ENCODE assay signal across 14 cellular contexts in the genomic region with DNA sequence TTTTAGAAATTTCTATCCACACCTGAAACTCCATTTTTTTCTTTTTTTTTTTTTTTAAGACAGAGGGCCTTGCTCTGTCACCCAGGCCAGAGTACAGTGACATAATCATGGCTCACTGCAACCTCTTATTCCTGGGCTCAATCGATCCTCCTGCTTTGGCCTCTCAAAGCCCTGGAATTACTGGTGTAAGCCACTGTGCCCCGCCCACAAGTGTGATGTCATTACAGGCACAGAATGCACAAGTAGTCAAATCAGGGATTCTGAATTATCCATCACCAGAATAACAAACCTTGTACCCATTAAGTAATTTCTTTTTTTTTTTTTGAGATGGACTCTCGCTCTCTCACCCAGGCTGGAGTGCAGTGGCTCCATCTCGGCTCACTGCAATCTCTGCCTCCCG. TPM values are rescaled to one million over a fixed set of nuclear protein-coding genes. Genes with fewer than 3 reads are reported as not detected.
A peak's percentile ranks its signal among the peaks of the same experiment; 100 is the strongest.
DNase-seq lines count a peak whose midpoint lies in the region; ATAC-seq, FAIRE-seq and TF ChIP-seq lines count a peak whose summit lies in the region.
"Had no signal": no experiment of that assay in that cellular context is flagged by ENCODE, and none has a peak within 500 bp of the region (broad histone marks: within the 10 kb centered on the region; RNA-seq: fewer than 3 reads in every experiment).

No MANE protein-coding gene starts in this region.

- H3K27ac ChIP-seq in IMR-90 (ENCODE audit: insufficient read depth, low read length) (no peak overlapping the region), astrocyte (ENCODE audit: low read depth, low read length) (no peak overlapping the region), gastrocnemius medialis (peak overlapping the region in 3 of 4 donors; percentile 94 to 98 (median 96))
- H3K27ac ChIP-seq: SJCRH30 had no signal

- dilution Hi-C loops in IMR-90 (cut with HindIII; ENCODE audit: low sequenced_read_pairs, unreplicated experiment) = no loop called here

- FAIRE-seq in astrocyte (lab: Jason Lieb, UNC) = no peak

- no peaks in the 10 kb centered on the region for H3K27me3 Mint-ChIP-seq in natural killer cell treated with Interleukin-12 subunit alpha and Interleukin-12 subunit beta and Interleukin-15 and Interleukin-18, amount 100 ng/mL, for 72 hours
- H3K27me3 Mint-ChIP-seq in natural killer cell (ENCODE audit: low read depth in 2 of 2) = no peaks in the 10 kb centered on the region
- H3K27me3 Mint-ChIP-seq in astrocyte (ENCODE audit: low read depth, unreplicated experiment) = peaks cover 2% of the 10 kb centered on the region
- H3K27me3 Mint-ChIP-seq: stimulated activated naive B cell treated with anti-CD40 and anti-IgM and Interleukin-4, amounts not matched to agents 10 μg/mL and 1 μg/mL and 100 μg/mL, for 72 hours had no signal

- H3K79me1 ChIP-seq in IMR-90 (ENCODE audit: low read depth in 1 of 2, low read length in 2 of 2) = peaks cover 12 to 63% of the 10 kb centered on the region in 2 experiments; a peak in 3 of 4 replicates

- H2BK20ac ChIP-seq in IMR-90 (ENCODE audit: low read depth, low read length) = no peak overlapping the region

- in situ Hi-C loops in IMR-90 (cut with MboI; ENCODE audit: low sequenced_read_pairs) = no loop called here
- in situ Hi-C loops in gastrocnemius medialis (cut with MboI; ENCODE audit: low sequenced_read_pairs in 4 of 4) = no loop called here

- H3K4me3 ChIP-seq in IMR-90 (ENCODE audit: insufficient read depth, low read depth, low read length) (no peak overlapping the region), astrocyte (ENCODE audit: insufficient read depth, low read depth, low read length) (no peak overlapping the region), gastrocnemius medialis (no peak overlapping the region)
- H3K4me3 ChIP-seq: SJCRH30 had no signal

- no peak overlapping the region for H3K18ac ChIP-seq in IMR-90 (ENCODE audit: low read depth, low read length)

- H3K27me3 ChIP-seq in IMR-90 (ENCODE audit: control insufficient read depth, insufficient read depth, low read length) (no peaks in the 10 kb centered on the region), astrocyte (ENCODE audit: insufficient read depth, low read length) (no peaks in the 10 kb centered on the region), gastrocnemius medialis (no peaks in the 10 kb centered on the region)
- H3K27me3 ChIP-seq: esophagus squamous epithelium, SJCRH30 had no signal

- H3K27ac Mint-ChIP-seq in natural killer cell treated with Interleukin-12 subunit alpha and Interleukin-12 subunit beta and Interleukin-15 and Interleukin-18, amount 100 ng/mL, for 72 hours = peak overlapping the region in 1 of 2 donors; percentile 93
- H3K27ac Mint-ChIP-seq in natural killer cell = peak overlapping the region in 1 of 2 donors; percentile 98
- H3K27ac Mint-ChIP-seq in astrocyte (ENCODE audit: unreplicated experiment) = no peak overlapping the region

- CTCF ChIA-PET in IMR-90 (lab: Yijun Ruan, JAX) = interaction anchor here (1.0 kb wide), 1 partner anchor 28 kb away, joined by 3 read pairs; the partner anchor contains the start of gene SLC26A6

- H2AK9ac ChIP-seq in IMR-90 (replicated peaks; ENCODE audit: low read depth, low read length, poor library complexity) = no peak overlapping the region

- H3K4me3 Mint-ChIP-seq in natural killer cell treated with Interleukin-12 subunit alpha and Interleukin-12 subunit beta and Interleukin-15 and Interleukin-18, amount 100 ng/mL, for 72 hours = peak overlapping the region; percentile 94
- H3K4me3 Mint-ChIP-seq in natural killer cell (no peak overlapping the region), astrocyte (ENCODE audit: unreplicated experiment) (no peak overlapping the region)

- no peak overlapping the region for H2BK15ac ChIP-seq in IMR-90 (ENCODE audit: low read depth, low read length)

- POLR2A ChIA-PET in IMR-90 (lab: Charles Lee; ENCODE audit: unreplicated experiment) = no interaction called here

- peaks cover 38% of the 10 kb centered on the region for H3K36me3 ChIP-seq in IMR-90 (ENCODE audit: control insufficient read depth, insufficient read depth, low read length)
- H3K36me3 ChIP-seq in astrocyte (ENCODE audit: insufficient read depth, low read length) = peaks cover 36% of the 10 kb centered on the region
- peaks cover 0 to 58% of the 10 kb centered on the region in 2 donors for H3K36me3 ChIP-seq in gastrocnemius medialis

- H3K9me3 ChIP-seq in IMR-90 (ENCODE audit: control insufficient read depth, insufficient read depth, low read length) (no peaks in the 10 kb centered on the region), astrocyte (ENCODE audit: insufficient read depth, low read depth, low read length) (no peaks in the 10 kb centered on the region), gastrocnemius medialis (no peaks in the 10 kb centered on the region)
- H3K9me3 ChIP-seq: esophagus squamous epithelium, SJCRH30 had no signal

- H3K56ac ChIP-seq in IMR-90 (ENCODE audit: extremely low read depth, insufficient read depth, low read length) = no peak overlapping the region

- no peak overlapping the region for H3K14ac ChIP-seq in IMR-90 (replicated peaks; ENCODE audit: low read depth, low read length)

- no peak overlapping the region for H2BK5ac ChIP-seq in IMR-90 (ENCODE audit: low read depth, low read length, poor library complexity, severe bottlenecking)

- no peaks in the 10 kb centered on the region for H3K9me3 Mint-ChIP-seq in natural killer cell treated with Interleukin-12 subunit alpha and Interleukin-12 subunit beta and Interleukin-15 and Interleukin-18, amount 100 ng/mL, for 72 hours
- H3K9me3 Mint-ChIP-seq in natural killer cell (no peaks in the 10 kb centered on the region), astrocyte (ENCODE audit: unreplicated experiment) (no peaks in the 10 kb centered on the region)
- H3K9me3 Mint-ChIP-seq: stimulated activated naive B cell treated with anti-CD40 and anti-IgM and Interleukin-4, amounts not matched to agents 10 μg/mL and 1 μg/mL and 100 μg/mL, for 72 hours had no signal

- ATAC-seq in natural killer cell treated with Interleukin-12 subunit alpha and Interleukin-12 subunit beta and Interleukin-15 and Interleukin-18, amount 100 ng/mL, for 72 hours = no peak
- ATAC-seq in natural killer cell = no peak
- ATAC-seq in IMR-90 (ENCODE audit: low read depth) = no peak
- ATAC-seq in gastrocnemius medialis = no peak
- no peak for ATAC-seq in GM18511 (IDR thresholded peaks at IDR 0.05; ENCODE audit: unreplicated experiment)
- ATAC-seq: stimulated activated naive B cell treated with anti-CD40 and anti-IgM and Interleukin-4, amounts not matched to agents 10 μg/mL and 1 μg/mL and 100 μg/mL, for 72 hours had no signal

- no peak overlapping the region for H2BK120ac ChIP-seq in IMR-90 (ENCODE audit: low read depth, low read length)

- H3K4me1 ChIP-seq in IMR-90 (ENCODE audit: control insufficient read depth, insufficient read depth, low read length) (peaks cover 4% of the 10 kb centered on the region), astrocyte (ENCODE audit: insufficient read depth, low read length) (peaks cover 9% of the 10 kb centered on the region), gastrocnemius medialis (peaks cover 21% of the 10 kb centered on the region in 2 donors)

- TF ChIP-seq CTCF in natural killer cell (IDR thresholded peaks at IDR 0.05) (no peak), IMR-90 (conservative IDR thresholded peaks at IDR 0.05; ENCODE audit: low read depth, low read length) (no peak), astrocyte (IDR thresholded peaks at IDR 0.05; ENCODE audit: insufficient read depth, low read depth, low read length) (no peak), gastrocnemius medialis (IDR thresholded peaks at IDR 0.05 in 4 of 5, conservative IDR thresholded peaks at IDR 0.05 in 1 of 5) (no peak)

- peaks cover 4% of the 10 kb centered on the region for H3K9me1 ChIP-seq in IMR-90 (ENCODE audit: insufficient read depth, low read length)

- intact Hi-C loops in natural killer cell (cut with micrococcal nuclease) (no loop called here), IMR-90 (cut with micrococcal nuclease) (no loop called here), gastrocnemius medialis (cut with DNase I; ENCODE audit: low total_unique reads) (loop anchor here (5.0 kb wide), 1 partner anchor 140 kb away; a partner anchor contains a TSS)

- no peak for TF ChIP-seq RAD21 in IMR-90 (IDR thresholded peaks at IDR 0.05; ENCODE audit: low read length)

- H3K4me1 Mint-ChIP-seq in natural killer cell treated with Interleukin-12 subunit alpha and Interleukin-12 subunit beta and Interleukin-15 and Interleukin-18, amount 100 ng/mL, for 72 hours (ENCODE audit: low read depth in 2 of 2) = peaks cover 13 to 18% of the 10 kb centered on the region in 2 donors
- H3K4me1 Mint-ChIP-seq in natural killer cell (peaks cover 6 to 21% of the 10 kb centered on the region in 2 donors), astrocyte (ENCODE audit: low read depth, unreplicated experiment) (peaks cover 8% of the 10 kb centered on the region)

- no TSS peak for BruUV-seq in IMR-90 (replicated peaks; lab: Mats Ljungman, UMichigan)

- 100% methylated on average over 2 of the region's 5 CpGs; no CpG with 5 or more reads in 1 of the 2 experiments for WGBS in IMR-90 (ENCODE audit: extremely low coverage in 2 of 2, insufficient read length in 1 of 2), 2 experiments

- 0 out of 2 replicates have a peak overlapping the region, but pooled peaks have one; percentile 15 for H3K23ac ChIP-seq in IMR-90 (ENCODE audit: low read depth, low read length)

- H3K4me2 ChIP-seq in IMR-90 (ENCODE audit: low read depth, low read length) (no peak overlapping the region), astrocyte (ENCODE audit: low read length) (peak overlapping the region; percentile 97)

- no peak for DNase-seq in natural killer cell treated with Interleukin-12 subunit alpha and Interleukin-12 subunit beta and Interleukin-15 and Interleukin-18, amount 100 ng/mL, for 72 hours (ENCODE audit: low spot score)
- no peak for DNase-seq in natural killer cell
- no peak for DNase-seq in IMR-90
- no peak for DNase-seq in astrocyte (ENCODE audit: low read depth)
- DNase-seq in gastrocnemius medialis = no peak
- DNase-seq in NCI-H2171 (lab: John Stamatoyannopoulos, UW) = no peak
- DNase-seq in mesenteric fat pad (ENCODE audit: low spot score) = no peak
- DNase-seq: aorta; esophagus squamous epithelium; hippocampal formation; SJCRH30; stimulated activated naive B cell treated with anti-CD40 and anti-IgM and Interleukin-4, amounts not matched to agents 10 μg/mL and 1 μg/mL and 100 μg/mL, for 72 hours had no signal

- H2AFZ ChIP-seq in IMR-90 (replicated peaks; ENCODE audit: low read length, poor library complexity) = no peak overlapping the region
- no peak overlapping the region for H2AFZ ChIP-seq in astrocyte (ENCODE audit: low read depth, low read length)

- peaks cover 13% of the 10 kb centered on the region for H3K36me3 Mint-ChIP-seq in natural killer cell treated with Interleukin-12 subunit alpha and Interleukin-12 subunit beta and Interleukin-15 and Interleukin-18, amount 100 ng/mL, for 72 hours
- H3K36me3 Mint-ChIP-seq in natural killer cell (no peaks in the 10 kb centered on the region), astrocyte (ENCODE audit: low read depth, unreplicated experiment) (peaks cover 12% of the 10 kb centered on the region)

- H2AK5ac ChIP-seq in IMR-90 (ENCODE audit: low read depth, low read length) = no peak overlapping the region

- H4K8ac ChIP-seq in IMR-90 (ENCODE audit: low read depth in 2 of 2, low read length in 2 of 2) = no peak overlapping the region

- H3K9ac ChIP-seq in IMR-90 (ENCODE audit: low read depth, low read length) = no peak overlapping the region
- H3K9ac ChIP-seq in astrocyte (ENCODE audit: low read length) = no peak overlapping the region

- peaks cover 46% of the 10 kb centered on the region for H3K79me2 ChIP-seq in astrocyte (ENCODE audit: insufficient read depth, low read length)

- H4K91ac ChIP-seq in IMR-90 (ENCODE audit: insufficient read depth, low read depth, low read length) = no peak overlapping the region

- H4K5ac ChIP-seq in IMR-90 (ENCODE audit: low read depth, low read length) = no peak overlapping the region

- TF ChIP-seq POLR2A in IMR-90 (IDR thresholded peaks at IDR 0.05; ENCODE audit: low read depth, low read length) = no peak
- TF ChIP-seq POLR2A in gastrocnemius medialis (IDR thresholded peaks at IDR 0.05) = no peak

- H4K20me1 ChIP-seq in IMR-90 (ENCODE audit: insufficient read depth, low read length) = peaks cover 7% of the 10 kb centered on the region; the same call in 1 of the 2 replicates
- peaks cover 44% of the 10 kb centered on the region for H4K20me1 ChIP-seq in astrocyte (ENCODE audit: insufficient read depth, low read length)

- no peak overlapping the region for H3K4ac ChIP-seq in IMR-90 (ENCODE audit: low read depth, low read length)

RNA-seq across cellular contexts. Expression of gene UQCRC1, which starts 1.9 kb away (rescaled TPM):
- total RNA-seq in natural killer cell treated with Interleukin-12 subunit alpha and Interleukin-12 subunit beta and Interleukin-15 and Interleukin-18, amount 100 ng/mL, for 72 hours = 100 to 1,000 TPM; 171 to 211 TPM
- 100 to 1,000 TPM; 117 to 139 (median 124) TPM for total RNA-seq in natural killer cell
- total RNA-seq in IMR-90 (2012; rRNA removed) = 952 and 1,365 TPM in 2 replicates
- polyA plus RNA-seq in IMR-90 (2012; rRNA removed) = 410 and 474 TPM in 2 replicates
- polyA plus RNA-seq in IMR-90 (2012; cell fraction: cytosol; rRNA removed) = 589 and 721 TPM in 2 replicates
- polyA plus RNA-seq in IMR-90 (2012; cell fraction: nucleus; rRNA removed; ENCODE audit: low replicate concordance) = 253 and 529 TPM in 2 replicates
- 190 and 199 TPM in 2 replicates for total RNA-seq in astrocyte
- 100 to 1,000 TPM; 679 to 861 (median 720) TPM for total RNA-seq in gastrocnemius medialis
- total RNA-seq in mesenteric fat pad = 148 TPM

RNA-seq across cellular contexts. Expression of gene COL7A1, which starts 12.4 kb away (rescaled TPM):
- 1 to 10 TPM; 1.5 to 1.8 TPM for total RNA-seq in natural killer cell treated with Interleukin-12 subunit alpha and Interleukin-12 subunit beta and Interleukin-15 and Interleukin-18, amount 100 ng/mL, for 72 hours
- total RNA-seq in natural killer cell (1 to 10 TPM in 2 of 3 donors, under 1 TPM in 1; 0.54 to 1.7 (median 1.4) TPM), IMR-90 (2012; rRNA removed) (3.1 and 4.1 TPM in 2 replicates), astrocyte (25.8 and 28.7 TPM in 2 replicates), gastrocnemius medialis (1 to 10 TPM in 2 of 4 donors, under 1 TPM in 2; 0.66 to 1.7 (median 1.1) TPM), mesenteric fat pad (0.84 TPM)
- polyA plus RNA-seq in IMR-90 (2012; rRNA removed) = 20.3 and 23.2 TPM in 2 replicates
- polyA plus RNA-seq in IMR-90 (2012; cell fraction: cytosol; rRNA removed) = 13.6 and 14.6 TPM in 2 replicates
- 308 and 435 TPM in 2 replicates for polyA plus RNA-seq in IMR-90 (2012; cell fraction: nucleus; rRNA removed; ENCODE audit: low replicate concordance)

RNA-seq across cellular contexts. Expression of gene TMEM89, which starts 14.1 kb away (rescaled TPM):
- total RNA-seq in natural killer cell treated with Interleukin-12 subunit alpha and Interleukin-12 subunit beta and Interleukin-15 and Interleukin-18, amount 100 ng/mL, for 72 hours = not detected
- total RNA-seq in natural killer cell (not detected), IMR-90 (2012; rRNA removed) (not detected in 2 replicates), astrocyte (0.36 and 0.48 TPM in 2 replicates), gastrocnemius medialis (not detected), mesenteric fat pad (not detected)
- polyA plus RNA-seq in IMR-90 (2012; rRNA removed) = 0.15 TPM in 1 of 2 replicates, not detected in the other
- not detected in 2 replicates for polyA plus RNA-seq in IMR-90 (2012; cell fraction: cytosol; rRNA removed)
- polyA plus RNA-seq in IMR-90 (2012; cell fraction: nucleus; rRNA removed; ENCODE audit: low replicate concordance) = 0.63 and 1.1 TPM in 2 replicates
- total RNA-seq: aorta, esophagus squamous epithelium, SJCRH30, urinary bladder had no signal
- polyA plus RNA-seq: urinary bladder had no signal

RNA-seq across cellular contexts. Expression of gene SLC26A6, which starts 27.7 kb away (rescaled TPM):
- total RNA-seq in natural killer cell treated with Interleukin-12 subunit alpha and Interleukin-12 subunit beta and Interleukin-15 and Interleukin-18, amount 100 ng/mL, for 72 hours = 10 to 100 TPM; 31.3 to 62.4 TPM
- total RNA-seq in natural killer cell (10 to 100 TPM; 25.8 to 37.6 (median 32.3) TPM), IMR-90 (2012; rRNA removed) (11.7 and 11.8 TPM in 2 replicates), astrocyte (30.3 and 32.0 TPM in 2 replicates), gastrocnemius medialis (10 to 100 TPM in 2 of 4 donors, 1 to 10 TPM in 2; 6.1 to 17.3 (median 10.1) TPM), mesenteric fat pad (11.5 TPM)
- polyA plus RNA-seq in IMR-90 (2012; rRNA removed) = 31.4 and 34.3 TPM in 2 replicates
- 12.8 and 16.9 TPM in 2 replicates for polyA plus RNA-seq in IMR-90 (2012; cell fraction: cytosol; rRNA removed)
- 352 and 485 TPM in 2 replicates for polyA plus RNA-seq in IMR-90 (2012; cell fraction: nucleus; rRNA removed; ENCODE audit: low replicate concordance)

RNA-seq across cellular contexts. Expression of gene UCN2, which starts 43.9 kb away (rescaled TPM):
- not detected for total RNA-seq in natural killer cell treated with Interleukin-12 subunit alpha and Interleukin-12 subunit beta and Interleukin-15 and Interleukin-18, amount 100 ng/mL, for 72 hours
- total RNA-seq in natural killer cell (not detected), IMR-90 (2012; rRNA removed) (0.54 and 0.56 TPM in 2 replicates), astrocyte (2.8 and 3.3 TPM in 2 replicates), gastrocnemius medialis (not detected), mesenteric fat pad (not detected)
- 2.3 and 2.7 TPM in 2 replicates for polyA plus RNA-seq in IMR-90 (2012; rRNA removed)
- polyA plus RNA-seq in IMR-90 (2012; cell fraction: cytosol; rRNA removed) = 0.56 and 1.4 TPM in 2 replicates
- polyA plus RNA-seq in IMR-90 (2012; cell fraction: nucleus; rRNA removed; ENCODE audit: low replicate concordance) = 19.4 and 40.3 TPM in 2 replicates

Comparison
In these comparisons a context has a peak if more than half of its experiments do, and no peak if none do; other contexts are left out.
1. H3K27ac ChIP-seq: peak in gastrocnemius medialis (3 of 4); none in IMR-90 (single experiment) and astrocyte (single experiment).